ENCODE assay signal across 1 cellular context in the genomic region with DNA sequence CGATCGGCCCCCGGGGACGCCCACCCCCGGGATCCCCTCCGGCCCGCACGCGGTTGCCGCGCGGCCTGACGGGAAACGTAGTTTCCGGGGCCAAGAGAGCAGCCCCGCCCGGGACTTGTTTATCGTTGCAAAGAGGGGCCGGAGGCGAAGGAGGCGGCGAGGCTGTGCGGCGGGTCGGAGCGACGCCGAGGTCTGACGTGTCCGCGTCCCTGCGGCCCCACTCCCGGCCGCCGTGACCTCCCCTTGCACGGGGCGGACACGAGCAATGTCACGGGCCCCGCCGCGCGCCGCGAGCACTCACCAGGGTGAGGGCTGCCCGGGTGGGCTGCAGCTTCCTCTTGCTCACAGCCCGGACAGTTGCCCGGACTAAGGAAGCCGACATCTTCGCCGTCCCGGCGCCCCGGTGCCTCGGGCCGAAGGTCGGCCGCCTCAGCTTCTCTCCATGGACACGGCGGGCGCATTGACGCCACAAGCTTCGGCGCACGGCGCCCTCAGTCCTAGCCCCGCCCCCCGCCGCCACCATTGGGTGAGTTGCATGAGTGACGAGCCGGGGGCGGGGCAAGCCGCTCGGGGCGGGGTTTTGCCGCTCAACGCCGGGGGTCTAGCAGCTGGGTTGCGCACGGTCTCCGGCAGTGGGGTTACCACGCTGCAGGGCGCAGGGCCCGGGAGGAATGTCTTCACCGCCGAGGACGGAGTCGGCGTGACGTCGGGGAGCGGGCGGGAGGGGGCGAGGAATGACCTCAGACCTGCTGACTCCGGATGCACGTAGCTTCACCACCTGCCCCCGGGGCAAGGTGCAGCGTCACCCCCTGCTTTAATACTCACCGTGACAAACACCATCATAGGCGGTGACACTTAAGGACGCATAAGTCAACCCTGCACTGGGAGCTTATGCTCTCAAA.
A peak's percentile ranks its signal among the peaks of the same experiment; 100 is the strongest.
TF ChIP-seq lines count a peak whose summit lies in the region.

Gene ISCA1 (minus strand): TSS at position 462 of the 902 bp plus-strand sequence. CDS start 80 bp downstream, at position 382.

TF ChIP-seq in HepG2, 621 proteins besides CTCF, POLR2A, EP300 and RAD21 (continued from another document and continues in another):
- TF ChIP-seq ZBTB39 (CRISPR knock-in tag; IDR thresholded peaks at IDR 0.05), result no peak
- TF ChIP-seq RBAK (CRISPR knock-in tag; IDR thresholded peaks at IDR 0.05), result no peak
- no peak for TF ChIP-seq PRDM4 (CRISPR knock-in tag; IDR thresholded peaks at IDR 0.05; ENCODE audit: borderline replicate concordance)
- TF ChIP-seq PCBP2 (optimal IDR thresholded peaks at IDR 0.05; ENCODE audit: low read depth, low read length, poor library complexity, severe bottlenecking), result no peak
- 0 out of 2 replicates have a peak, but pooled peaks have one; percentile 23 for TF ChIP-seq TBP (CRISPR knock-in tag; IDR thresholded peaks at IDR 0.05)
- peak; percentile 89 for TF ChIP-seq AGO2 (optimal IDR thresholded peaks at IDR 0.05; ENCODE audit: low read depth, low read length)
- TF ChIP-seq ZFP41 (CRISPR knock-in tag; IDR thresholded peaks at IDR 0.05; ENCODE audit: borderline replicate concordance), result 0 out of 2 replicates have a peak, but pooled peaks have one; percentile 28
- TF ChIP-seq CCAR2 (optimal IDR thresholded peaks at IDR 0.05; ENCODE audit: low read depth, low read length), result no peak
- TF ChIP-seq ZNF251 (CRISPR knock-in tag; IDR thresholded peaks at IDR 0.05), result no peak
- TF ChIP-seq ZFP1 (CRISPR knock-in tag; IDR thresholded peaks at IDR 0.05), result no peak
- no peak for TF ChIP-seq RFX5 (IDR thresholded peaks at IDR 0.05; ENCODE audit: low read depth, low read length)
- TF ChIP-seq ZHX2 (IDR thresholded peaks at IDR 0.05; ENCODE audit: low read depth), result peak; percentile 85; the same call in 1 of the 2 replicates
- no peak for TF ChIP-seq ZHX2 (CRISPR knock-in tag; IDR thresholded peaks at IDR 0.05; ENCODE audit: borderline replicate concordance)
- no peak for TF ChIP-seq EHMT2 (IDR thresholded peaks at IDR 0.05; ENCODE audit: borderline replicate concordance, low read depth, low read length)
- TF ChIP-seq ERF (CRISPR knock-in tag; IDR thresholded peaks at IDR 0.05), result peak; percentile 47
- TF ChIP-seq, protein P1, sequence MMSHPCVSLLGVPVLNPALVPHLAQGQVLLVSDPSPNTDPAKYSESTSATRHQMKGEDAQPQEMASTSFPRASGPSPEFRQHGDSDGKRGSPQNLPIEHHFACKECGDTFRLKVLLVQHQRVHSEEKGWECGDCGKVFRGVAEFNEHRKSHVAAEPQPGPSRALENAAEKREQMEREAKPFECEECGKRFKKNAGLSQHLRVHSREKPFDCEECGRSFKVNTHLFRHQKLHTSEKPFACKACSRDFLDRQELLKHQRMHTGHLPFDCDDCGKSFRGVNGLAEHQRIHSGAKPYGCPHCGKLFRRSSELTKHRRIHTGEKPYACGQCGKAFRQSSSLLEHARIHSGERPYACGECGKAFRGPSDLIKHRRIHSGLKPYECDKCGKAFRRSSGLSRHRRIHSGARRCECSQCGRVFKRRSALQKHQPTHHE (CRISPR knock-in tag; IDR thresholded peaks at IDR 0.05; ENCODE audit: borderline replicate concordance), result 0 out of 2 replicates have a peak, but pooled peaks have one; percentile 59
- TF ChIP-seq, protein P2, sequence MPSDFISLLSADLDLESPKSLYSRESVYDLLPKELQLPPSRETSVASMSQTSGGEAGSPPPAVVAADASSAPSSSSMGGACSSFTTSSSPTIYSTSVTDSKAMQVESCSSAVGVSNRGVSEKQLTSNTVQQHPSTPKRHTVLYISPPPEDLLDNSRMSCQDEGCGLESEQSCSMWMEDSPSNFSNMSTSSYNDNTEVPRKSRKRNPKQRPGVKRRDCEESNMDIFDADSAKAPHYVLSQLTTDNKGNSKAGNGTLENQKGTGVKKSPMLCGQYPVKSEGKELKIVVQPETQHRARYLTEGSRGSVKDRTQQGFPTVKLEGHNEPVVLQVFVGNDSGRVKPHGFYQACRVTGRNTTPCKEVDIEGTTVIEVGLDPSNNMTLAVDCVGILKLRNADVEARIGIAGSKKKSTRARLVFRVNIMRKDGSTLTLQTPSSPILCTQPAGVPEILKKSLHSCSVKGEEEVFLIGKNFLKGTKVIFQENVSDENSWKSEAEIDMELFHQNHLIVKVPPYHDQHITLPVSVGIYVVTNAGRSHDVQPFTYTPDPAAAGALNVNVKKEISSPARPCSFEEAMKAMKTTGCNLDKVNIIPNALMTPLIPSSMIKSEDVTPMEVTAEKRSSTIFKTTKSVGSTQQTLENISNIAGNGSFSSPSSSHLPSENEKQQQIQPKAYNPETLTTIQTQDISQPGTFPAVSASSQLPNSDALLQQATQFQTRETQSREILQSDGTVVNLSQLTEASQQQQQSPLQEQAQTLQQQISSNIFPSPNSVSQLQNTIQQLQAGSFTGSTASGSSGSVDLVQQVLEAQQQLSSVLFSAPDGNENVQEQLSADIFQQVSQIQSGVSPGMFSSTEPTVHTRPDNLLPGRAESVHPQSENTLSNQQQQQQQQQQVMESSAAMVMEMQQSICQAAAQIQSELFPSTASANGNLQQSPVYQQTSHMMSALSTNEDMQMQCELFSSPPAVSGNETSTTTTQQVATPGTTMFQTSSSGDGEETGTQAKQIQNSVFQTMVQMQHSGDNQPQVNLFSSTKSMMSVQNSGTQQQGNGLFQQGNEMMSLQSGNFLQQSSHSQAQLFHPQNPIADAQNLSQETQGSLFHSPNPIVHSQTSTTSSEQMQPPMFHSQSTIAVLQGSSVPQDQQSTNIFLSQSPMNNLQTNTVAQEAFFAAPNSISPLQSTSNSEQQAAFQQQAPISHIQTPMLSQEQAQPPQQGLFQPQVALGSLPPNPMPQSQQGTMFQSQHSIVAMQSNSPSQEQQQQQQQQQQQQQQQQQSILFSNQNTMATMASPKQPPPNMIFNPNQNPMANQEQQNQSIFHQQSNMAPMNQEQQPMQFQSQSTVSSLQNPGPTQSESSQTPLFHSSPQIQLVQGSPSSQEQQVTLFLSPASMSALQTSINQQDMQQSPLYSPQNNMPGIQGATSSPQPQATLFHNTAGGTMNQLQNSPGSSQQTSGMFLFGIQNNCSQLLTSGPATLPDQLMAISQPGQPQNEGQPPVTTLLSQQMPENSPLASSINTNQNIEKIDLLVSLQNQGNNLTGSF (CRISPR knock-in tag; IDR thresholded peaks at IDR 0.05), result no peak
- peak; percentile 94 for TF ChIP-seq ZNF143 (CRISPR knock-in tag; IDR thresholded peaks at IDR 0.05)
- TF ChIP-seq, protein P3, sequence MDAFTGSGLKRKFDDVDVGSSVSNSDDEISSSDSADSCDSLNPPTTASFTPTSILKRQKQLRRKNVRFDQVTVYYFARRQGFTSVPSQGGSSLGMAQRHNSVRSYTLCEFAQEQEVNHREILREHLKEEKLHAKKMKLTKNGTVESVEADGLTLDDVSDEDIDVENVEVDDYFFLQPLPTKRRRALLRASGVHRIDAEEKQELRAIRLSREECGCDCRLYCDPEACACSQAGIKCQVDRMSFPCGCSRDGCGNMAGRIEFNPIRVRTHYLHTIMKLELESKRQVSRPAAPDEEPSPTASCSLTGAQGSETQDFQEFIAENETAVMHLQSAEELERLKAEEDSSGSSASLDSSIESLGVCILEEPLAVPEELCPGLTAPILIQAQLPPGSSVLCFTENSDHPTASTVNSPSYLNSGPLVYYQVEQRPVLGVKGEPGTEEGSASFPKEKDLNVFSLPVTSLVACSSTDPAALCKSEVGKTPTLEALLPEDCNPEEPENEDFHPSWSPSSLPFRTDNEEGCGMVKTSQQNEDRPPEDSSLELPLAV (CRISPR knock-in tag; conservative IDR thresholded peaks at IDR 0.05; ENCODE audit: low read depth), result no peak
- TF ChIP-seq, protein P4, sequence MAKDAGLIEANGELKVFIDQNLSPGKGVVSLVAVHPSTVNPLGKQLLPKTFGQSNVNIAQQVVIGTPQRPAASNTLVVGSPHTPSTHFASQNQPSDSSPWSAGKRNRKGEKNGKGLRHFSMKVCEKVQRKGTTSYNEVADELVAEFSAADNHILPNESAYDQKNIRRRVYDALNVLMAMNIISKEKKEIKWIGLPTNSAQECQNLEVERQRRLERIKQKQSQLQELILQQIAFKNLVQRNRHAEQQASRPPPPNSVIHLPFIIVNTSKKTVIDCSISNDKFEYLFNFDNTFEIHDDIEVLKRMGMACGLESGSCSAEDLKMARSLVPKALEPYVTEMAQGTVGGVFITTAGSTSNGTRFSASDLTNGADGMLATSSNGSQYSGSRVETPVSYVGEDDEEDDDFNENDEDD (CRISPR knock-in tag; IDR thresholded peaks at IDR 0.05; ENCODE audit: borderline replicate concordance), result peak; percentile 29; the same call in 1 of the 2 replicates
- TF ChIP-seq ZNF703 (CRISPR knock-in tag; IDR thresholded peaks at IDR 0.05; ENCODE audit: borderline replicate concordance), result no peak
